In the genomic region with DNA sequence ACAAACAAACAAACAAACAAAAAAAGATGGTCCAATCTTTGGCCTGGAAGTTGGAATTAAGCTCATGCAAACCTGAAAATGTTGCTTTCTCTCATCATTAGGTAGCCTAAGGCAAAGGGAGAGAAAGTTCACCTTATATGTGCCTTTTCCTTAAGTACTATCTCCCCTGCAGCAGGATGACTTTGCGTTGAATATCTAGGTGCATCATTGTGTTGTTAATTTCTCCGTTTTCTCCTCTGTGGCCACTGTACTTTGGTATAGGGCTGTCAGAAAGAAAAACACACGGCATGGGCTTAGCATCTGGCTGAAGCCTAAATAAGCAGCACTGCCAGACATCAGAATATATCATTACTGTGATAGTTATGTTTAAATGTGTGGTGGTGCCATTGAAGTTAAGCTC, we compare ENCODE assay signal across 29 cellular contexts.
"Had no signal": no experiment of that assay in that cellular context is flagged by ENCODE, and none has a peak within 500 bp of the region (broad histone marks: within the 10 kb centered on the region; RNA-seq: fewer than 3 reads in every experiment).

No MANE protein-coding gene starts in this region.

- ATAC-seq: activated CD8-positive, alpha-beta T cell treated with anti-CD3 and anti-CD28 coated beads for 36 hours; activated T-cell treated with anti-CD3 and anti-CD28 coated beads, Interleukin-2, amount 50 U/mL, for 4 hours; activated T-helper 17 cell treated with anti-CD3 and anti-CD28 coated beads, Interleukin-2, amount 50 U/mL, for 72 hours; gastroesophageal sphincter; lower lobe of right lung; mucosa of descending colon; natural killer cell treated with Interleukin-12 subunit alpha and Interleukin-12 subunit beta and Interleukin-15 and Interleukin-18, amount 100 ng/mL, for 72 hours; right lobe of liver; stimulated activated naive CD8-positive, alpha-beta T cell treated with anti-CD3 and anti-CD28 coated beads, Interleukin-15, Interleukin-2, amounts not matched to agents 100 U/mL and 50 U/mL, for 24 hours had no signal

- H3K27ac ChIP-seq: brain microvascular endothelial cell, coronary artery, dorsolateral prefrontal cortex, gastroesophageal sphincter, lower lobe of right lung, neutrophil, ovary, right lobe of liver, vagina, WERI-Rb-1 had no signal

- FAIRE-seq: astrocyte, TTC549 had no signal

- H3K27me3 ChIP-seq: brain microvascular endothelial cell, dorsolateral prefrontal cortex, gastroesophageal sphincter, neutrophil, ovary, right lobe of liver, vagina had no signal

- H3K4me3 ChIP-seq: coronary artery, dorsolateral prefrontal cortex, gastroesophageal sphincter, lower lobe of right lung, mucosa of descending colon, ovary, right lobe of liver, thoracic aorta, vagina had no signal

- H3K4me1 ChIP-seq: gastroesophageal sphincter, lower lobe of right lung, right lobe of liver, vagina had no signal

- H3K36me3 ChIP-seq: brain microvascular endothelial cell, gastroesophageal sphincter, lower lobe of right lung, neutrophil, ovary, right lobe of liver, thoracic aorta, vagina, WERI-Rb-1 had no signal

- H3K9me3 ChIP-seq: gastroesophageal sphincter, lower lobe of right lung, mucosa of descending colon, neutrophil, ovary, right lobe of liver, thoracic aorta, vagina had no signal

- DNase-seq: activated CD4-positive, alpha-beta T cell treated with anti-CD3 and anti-CD28 coated beads for 1 hour; activated CD4-positive, alpha-beta T cell treated with anti-CD3 and anti-CD28 coated beads, Interleukin-2, amount 50 U/mL, for 1 hour; activated CD8-positive, alpha-beta T cell treated with anti-CD3 and anti-CD28 coated beads for 36 hours; activated gamma-delta T cell treated with Interleukin-2 at 50 U/mL for 16 hours; activated naive CD4-positive, alpha-beta T cell treated with anti-CD3 and anti-CD28 coated beads, Interleukin-2, amount 50 U/mL, for 16 hours; activated T-cell treated with anti-CD3 and anti-CD28 coated beads, Interleukin-2, amount 50 U/mL, for 4 hours; amniotic stem cell; brain microvascular endothelial cell; dorsolateral prefrontal cortex; effector memory CD4-positive, alpha-beta T cell; hippocampal formation; lower lobe of right lung; mucosa of descending colon; ovary; right lobe of liver; stimulated activated CD4-positive, alpha-beta T cell treated with anti-CD3 and anti-CD28 coated beads, Interleukin-12 subunit alpha, Interleukin-12 subunit beta, amount 100 ng/mL, for 4 hours; stimulated activated CD4-positive, alpha-beta T cell treated with anti-CD3 and anti-CD28 coated beads, Interleukin-4, amount 100 ng/mL, for 1 hour; stimulated activated naive CD8-positive, alpha-beta T cell treated with anti-CD3 and anti-CD28 coated beads, Interleukin-15, Interleukin-2, amounts not matched to agents 100 U/mL and 50 U/mL, for 24 hours; T-helper 9 cell; WERI-Rb-1 had no signal
